In the genomic region with DNA sequence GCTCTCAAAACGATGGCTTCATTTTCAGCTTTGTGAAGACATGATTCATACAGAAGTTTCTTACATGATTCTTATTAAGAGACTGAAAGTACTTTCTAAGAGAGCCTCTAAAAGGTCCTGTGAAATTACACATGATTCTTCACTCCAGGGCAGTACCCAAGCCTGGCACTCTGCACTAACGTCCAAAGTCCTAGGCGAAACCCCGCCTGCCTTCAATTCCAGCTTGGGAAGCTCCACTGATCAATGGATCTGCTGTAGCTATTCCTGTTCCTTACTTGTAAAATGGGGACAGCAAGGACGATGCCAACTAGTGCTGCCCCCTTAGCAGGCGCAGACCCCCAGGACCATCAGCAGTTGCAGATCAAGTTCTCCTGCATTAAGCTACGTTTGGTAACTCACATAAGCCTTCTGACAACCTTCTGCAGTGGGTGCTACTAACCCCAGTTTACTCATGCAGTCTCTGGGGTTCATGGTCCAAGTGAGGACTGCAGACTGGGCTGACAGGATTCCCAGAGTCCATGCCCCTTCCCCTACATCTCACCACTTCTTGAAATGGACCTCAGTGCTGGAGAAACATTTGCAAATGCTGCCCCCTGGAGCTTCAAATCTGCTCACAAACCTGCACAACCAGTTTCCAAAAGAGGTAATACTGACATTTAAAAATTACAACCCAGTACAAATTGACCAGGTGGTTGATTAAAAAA, we compare ENCODE assay signal across 11 cellular contexts. TPM values are rescaled to one million over a fixed set of nuclear protein-coding genes. Genes with fewer than 3 reads are reported as not detected.
DNase-seq lines count a peak whose midpoint lies in the region; ATAC-seq and TF ChIP-seq lines count a peak whose summit lies in the region.
"Had no signal": no experiment of that assay in that cellular context is flagged by ENCODE, and none has a peak within 500 bp of the region (broad histone marks: within the 10 kb centered on the region; RNA-seq: fewer than 3 reads in every experiment).

No MANE protein-coding gene starts in this region.

- DNase-seq in activated naive CD4-positive, alpha-beta T cell treated with anti-CD3 and anti-CD28 coated beads for 36 hours = peak; percentile 21
- DNase-seq in activated naive CD4-positive, alpha-beta T cell (lab: John Stamatoyannopoulos, UW) = no peak
- DNase-seq in PC-9 (peak in 1 of 2 experiments; percentile 42), hepatocyte (ENCODE audit: low spot score) (peak; percentile 66), thyroid gland (peak; percentile 24 to 25), adrenal gland (no peak)
- no peak for DNase-seq in stimulated activated naive CD4-positive, alpha-beta T cell treated with Interleukin-2 at 50 U/mL for 16 hours (lab: John Stamatoyannopoulos, UW)
- DNase-seq: activated T-cell treated with anti-CD3 and anti-CD28 coated beads, Interleukin-2, amount 50 U/mL, for 24 hours had no signal

- H2AFZ ChIP-seq in PC-9 (no peak overlapping the region), hepatocyte (no peak overlapping the region)

- TF ChIP-seq CTCF in PC-9 (conservative IDR thresholded peaks at IDR 0.05) (peak; percentile 62), hepatocyte (IDR thresholded peaks at IDR 0.05; ENCODE audit: poor library complexity) (peak; percentile 58), thyroid gland (IDR thresholded peaks at IDR 0.05) (peak in 2 of 6 experiments; percentile 15 to 24), adrenal gland (IDR thresholded peaks at IDR 0.05) (no peak)

- no peaks in the 10 kb centered on the region for H3K27me3 ChIP-seq in PC-9 (ENCODE audit: insufficient read depth, low read depth)
- H3K27me3 ChIP-seq in hepatocyte = no peaks in the 10 kb centered on the region
- H3K27me3 ChIP-seq in thyroid gland = no peaks in the 10 kb centered on the region
- H3K27me3 ChIP-seq in adrenal gland = no peaks in the 10 kb centered on the region
- H3K27me3 ChIP-seq: tibial nerve had no signal

- H4K20me1 ChIP-seq in PC-9 (ENCODE audit: insufficient read depth) (0 out of 2 replicates have a peak, but pooled peaks cover 7% of the 10 kb centered on the region), hepatocyte (ENCODE audit: insufficient read depth, poor library complexity, severe bottlenecking) (no peaks in the 10 kb centered on the region)

- WGBS in hepatocyte (ENCODE audit: low lambda C conversion rate, missing lambda C conversion rate) = 92% methylated on average over 7 of the region's 7 CpGs
- WGBS in thyroid gland, 2 donors = 97 to 98% methylated on average over 7 of the region's 7 CpGs
- WGBS in adrenal gland, 4 donors = 93 to 98% (median 96%) methylated on average over 7 of the region's 7 CpGs

- no peak overlapping the region for H3K4me3 Mint-ChIP-seq in activated naive CD4-positive, alpha-beta T cell treated with anti-CD3 and anti-CD28 coated beads for 36 hours
- H3K4me3 Mint-ChIP-seq: activated T-cell treated with anti-CD3 and anti-CD28 coated beads, Interleukin-2, amount 50 U/mL, for 24 hours; IgD-negative memory B cell had no signal

- no peak overlapping the region for H3K4me2 ChIP-seq in PC-9
- no peak overlapping the region for H3K4me2 ChIP-seq in hepatocyte

- BruUV-seq in PC-9 (replicated peaks; lab: Mats Ljungman, UMichigan) = no TSS peak

- no peak for ATAC-seq in HG03457 (IDR thresholded peaks at IDR 0.05; ENCODE audit: unreplicated experiment)

- no peaks in the 10 kb centered on the region for H3F3A ChIP-seq in PC-9 (ENCODE audit: insufficient read depth, low read depth)

- TF ChIP-seq POLR2A in thyroid gland (IDR thresholded peaks at IDR 0.05) (no peak), adrenal gland (IDR thresholded peaks at IDR 0.05) (no peak)

- H3K4me3 ChIP-seq in PC-9 (no peak overlapping the region), hepatocyte (no peak overlapping the region), thyroid gland (replicated peaks in 1 of 3) (no peak overlapping the region), adrenal gland (no peak overlapping the region)
- H3K4me3 ChIP-seq: tibial nerve had no signal

- H3K27ac ChIP-seq in PC-9 (no peak overlapping the region), hepatocyte (no peak overlapping the region), thyroid gland (no peak overlapping the region), adrenal gland (no peak overlapping the region)
- H3K27ac ChIP-seq: tibial nerve had no signal

- intact Hi-C loops in activated naive CD4-positive, alpha-beta T cell treated with anti-CD3 and anti-CD28 coated beads for 36 hours (cut with micrococcal nuclease) = loop anchor here (1.0 kb wide), 1 partner anchor 218 kb away; no protein-coding TSS in a partner anchor
- intact Hi-C loops in PC-9 (cut with micrococcal nuclease; ENCODE audit: unreplicated experiment) (loop anchor here (1.0 kb wide), 1 partner anchor 218 kb away; no protein-coding TSS in a partner anchor), thyroid gland (cut with DNase I) (no loop called here), adrenal gland (cut with DNase I) (no loop called here)

- H3K4me1 ChIP-seq in PC-9 (replicated peaks; ENCODE audit: insufficient read depth) = peaks cover 9% of the 10 kb centered on the region
- H3K4me1 ChIP-seq in hepatocyte (ENCODE audit: insufficient read depth) = peaks cover 13% of the 10 kb centered on the region
- H3K4me1 ChIP-seq in thyroid gland = peaks cover 0 to 5% of the 10 kb centered on the region in 2 donors
- H3K4me1 ChIP-seq in adrenal gland (replicated peaks in 1 of 2) = peaks cover 9% of the 10 kb centered on the region in 2 donors
- H3K4me1 ChIP-seq: tibial nerve had no signal

- no peaks in the 10 kb centered on the region for H3K27me3 Mint-ChIP-seq in activated naive CD4-positive, alpha-beta T cell treated with anti-CD3 and anti-CD28 coated beads for 36 hours (ENCODE audit: low read depth)
- H3K27me3 Mint-ChIP-seq: activated T-cell treated with anti-CD3 and anti-CD28 coated beads, Interleukin-2, amount 50 U/mL, for 24 hours; IgD-negative memory B cell had no signal

- no peaks in the 10 kb centered on the region for H3K9me3 ChIP-seq in PC-9 (ENCODE audit: insufficient read depth, low read depth)
- no peaks in the 10 kb centered on the region for H3K9me3 ChIP-seq in hepatocyte (ENCODE audit: low read depth)
- no peaks in the 10 kb centered on the region for H3K9me3 ChIP-seq in thyroid gland
- H3K9me3 ChIP-seq in adrenal gland (replicated peaks in 1 of 3) = no peaks in the 10 kb centered on the region
- H3K9me3 ChIP-seq: tibial nerve had no signal

- H3K36me3 ChIP-seq in PC-9 (ENCODE audit: low read depth) (peaks cover 34% of the 10 kb centered on the region; the same call in 1 of the 2 replicates), hepatocyte (replicated peaks; ENCODE audit: insufficient read depth, low read depth) (no peaks in the 10 kb centered on the region), thyroid gland (peaks cover 19 to 24% of the 10 kb centered on the region in 2 donors), adrenal gland (replicated peaks in 1 of 2) (peaks cover 0 to 42% of the 10 kb centered on the region in 2 donors)

- no peak overlapping the region for H3K27ac Mint-ChIP-seq in activated naive CD4-positive, alpha-beta T cell treated with anti-CD3 and anti-CD28 coated beads for 36 hours
- H3K27ac Mint-ChIP-seq: activated T-cell treated with anti-CD3 and anti-CD28 coated beads, Interleukin-2, amount 50 U/mL, for 24 hours; IgD-negative memory B cell had no signal

- CTCF ChIA-PET in activated naive CD4-positive, alpha-beta T cell treated with anti-CD3 and anti-CD28 coated beads for 36 hours (lab: Charles Lee) = interaction anchor here (0.5 to 3.0 kb wide), 2 partner anchors 84 to 217 kb away, joined by 3 to 14 read pairs; no protein-coding TSS in a partner anchor
- CTCF ChIA-PET in PC-9 (lab: Charles Lee) = interaction anchor here (2.3 kb wide), 1 partner anchor 218 kb away, joined by 27 read pairs; no protein-coding TSS in a partner anchor

- no peaks in the 10 kb centered on the region for H3K4me1 Mint-ChIP-seq in activated naive CD4-positive, alpha-beta T cell treated with anti-CD3 and anti-CD28 coated beads for 36 hours (ENCODE audit: low read depth)
- H3K4me1 Mint-ChIP-seq: IgD-negative memory B cell had no signal

- H3K79me2 ChIP-seq in PC-9 (ENCODE audit: low read depth) (no peaks in the 10 kb centered on the region; the same call in none of the 2 replicates), hepatocyte (peaks cover 17% of the 10 kb centered on the region)

- H3K36me3 Mint-ChIP-seq in activated naive CD4-positive, alpha-beta T cell treated with anti-CD3 and anti-CD28 coated beads for 36 hours (ENCODE audit: low read depth) = peaks cover 27% of the 10 kb centered on the region

- no peaks in the 10 kb centered on the region for H3K9me2 ChIP-seq in PC-9 (ENCODE audit: insufficient read depth)
- H3K9me2 ChIP-seq in hepatocyte (replicated peaks; ENCODE audit: insufficient read depth) = no peaks in the 10 kb centered on the region

- no peaks in the 10 kb centered on the region for H3K9me3 Mint-ChIP-seq in activated naive CD4-positive, alpha-beta T cell treated with anti-CD3 and anti-CD28 coated beads for 36 hours
- H3K9me3 Mint-ChIP-seq: activated T-cell treated with anti-CD3 and anti-CD28 coated beads, Interleukin-2, amount 50 U/mL, for 24 hours had no signal

- POLR2A ChIA-PET in PC-9 (lab: Charles Lee; ENCODE audit: unreplicated experiment) = interaction anchor here (0.6 to 0.7 kb wide), 2 partner anchors 10 to 219 kb away, joined by 3 to 5 read pairs; no protein-coding TSS in a partner anchor

RNA-seq across cellular contexts. Expression of gene CHCHD4, which starts 10.6 kb away (rescaled TPM):
- total RNA-seq in activated naive CD4-positive, alpha-beta T cell treated with anti-CD3 and anti-CD28 coated beads for 36 hours = 10 to 100 TPM; 16.2 to 17.9 TPM
- 14.4 and 17.6 TPM in 2 replicates for total RNA-seq in PC-9 (2021)
- 14.6 and 15.2 TPM in 2 replicates for total RNA-seq in hepatocyte
- 21.8 and 22.8 TPM in 2 replicates for polyA plus RNA-seq in hepatocyte
- 10 to 100 TPM; 15.1 to 20.2 (median 16.0) TPM for total RNA-seq in thyroid gland
- 10 to 100 TPM; 10.2 to 25.2 (median 17.6) TPM for total RNA-seq in adrenal gland
- 10 to 100 TPM; 10.1 to 39.0 (median 11.7) TPM for polyA plus RNA-seq in adrenal gland

RNA-seq across cellular contexts. Expression of gene TMEM43, which starts 10.7 kb away (rescaled TPM):
- total RNA-seq in activated naive CD4-positive, alpha-beta T cell treated with anti-CD3 and anti-CD28 coated beads for 36 hours = 10 to 100 TPM; 18.3 to 19.8 TPM
- 62.3 and 64.7 TPM in 2 replicates for total RNA-seq in PC-9 (2021)
- total RNA-seq in hepatocyte = 66.4 and 73.1 TPM in 2 replicates
- polyA plus RNA-seq in hepatocyte = 52.7 and 59.4 TPM in 2 replicates
- 100 to 1,000 TPM in 1 of 4 donors, 10 to 100 TPM in 3; 69.6 to 109 (median 90.3) TPM for total RNA-seq in thyroid gland
- total RNA-seq in adrenal gland = 10 to 100 TPM; 52.4 to 79.1 (median 59.1) TPM
- polyA plus RNA-seq in adrenal gland = 10 to 100 TPM; 40.0 to 50.4 (median 41.5) TPM

Comparison
In these comparisons a context has a peak if more than half of its experiments do, and no peak if none do; other contexts are left out.
1. DNase-seq: peak in activated naive CD4-positive, alpha-beta T cell treated with anti-CD3 and anti-CD28 coated beads for 36 hours (single experiment), hepatocyte (single experiment) and thyroid gland (2 of 2); none in activated naive CD4-positive, alpha-beta T cell (0 of 4), adrenal gland (0 of 7) and stimulated activated naive CD4-positive, alpha-beta T cell treated with Interleukin-2 at 50 U/mL for 16 hours (single experiment).
2. CTCF ChIP-seq: peak in PC-9 (single experiment) and hepatocyte (single experiment); none in adrenal gland (0 of 6).
3. intact Hi-C loops: an anchor here in activated naive CD4-positive, alpha-beta T cell treated with anti-CD3 and anti-CD28 coated beads for 36 hours (1.0 kb wide) and PC-9 (1.0 kb wide); none called in thyroid gland and adrenal gland.